ENCODE assay signal across 10 cellular contexts in the genomic region with DNA sequence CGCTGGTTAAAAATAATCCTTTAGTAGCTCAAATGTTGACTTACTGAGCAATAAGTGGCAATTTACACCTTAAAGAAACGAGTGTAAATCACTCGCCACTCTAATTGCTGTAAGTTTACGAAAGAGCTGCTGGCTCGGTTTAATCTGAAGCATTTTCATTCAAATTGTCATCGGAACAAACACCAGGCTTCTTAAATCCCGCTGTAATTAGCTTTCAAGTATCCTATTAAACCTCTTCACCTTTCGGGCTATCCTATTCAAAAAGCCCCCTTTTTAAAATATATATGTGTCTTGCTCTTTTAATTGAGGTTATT. TPM values are rescaled to one million over a fixed set of nuclear protein-coding genes. Genes with fewer than 3 reads are reported as not detected.
A peak's percentile ranks its signal among the peaks of the same experiment; 100 is the strongest.
DNase-seq lines count a peak whose midpoint lies in the region; ATAC-seq, FAIRE-seq and TF ChIP-seq lines count a peak whose summit lies in the region.
"Had no signal": no experiment of that assay in that cellular context is flagged by ENCODE, and none has a peak within 500 bp of the region (broad histone marks: within the 10 kb centered on the region; RNA-seq: fewer than 3 reads in every experiment).

No MANE protein-coding gene starts in this region.

- DNase-seq in A549 (ENCODE audit: low read depth in 1 of 2, low spot score in 1 of 2) (peak in 1 of 2 experiments; percentile 7), astrocyte (ENCODE audit: low read depth) (peak; percentile 9), mesothelial cell of epicardium (ENCODE audit: low spot score in 2 of 2, unreplicated experiment in 2 of 2) (no peak), GM12891 (ENCODE audit: insufficient read length, low spot score) (no peak)
- DNase-seq in stimulated activated CD4-positive, alpha-beta T cell treated with anti-CD3 and anti-CD28 coated beads, Interleukin-4, amount 100 ng/mL, for 4 hours: no peak

- POLR2A ChIA-PET in A549 (lab: Yijun Ruan, JAX): interaction anchor here (0.9 kb wide), 1 partner anchor 37 kb away, joined by 3 read pairs; no protein-coding TSS in a partner anchor

- CTCF ChIA-PET in A549 (lab: Yijun Ruan, JAX): interaction anchor here (0.8 to 1.6 kb wide), 3 partner anchors 17 to 364 kb away, joined by 3 to 5 read pairs (median 4); no protein-coding TSS in a partner anchor

- WGBS in A549 (ENCODE audit: missing lambda C conversion rate): 4% methylated on average over 8 of the region's 8 CpGs

- no peak overlapping the region for H2AFZ ChIP-seq in astrocyte (ENCODE audit: low read depth, low read length)

- H3K4me1 Mint-ChIP-seq in IgD-negative memory B cell (peaks cover 8 to 37% (median 21%) of the 10 kb centered on the region in 3 donors), astrocyte (ENCODE audit: low read depth, unreplicated experiment) (peaks cover 31% of the 10 kb centered on the region), mesothelial cell of epicardium (peaks cover 31% of the 10 kb centered on the region)

- H3K9me3 ChIP-seq in A549 (no peaks in the 10 kb centered on the region), astrocyte (ENCODE audit: insufficient read depth, low read depth, low read length) (peaks cover 4% of the 10 kb centered on the region)

- peaks cover 69% of the 10 kb centered on the region for H3K27me3 Mint-ChIP-seq in IgD-negative memory B cell
- peaks cover 78% of the 10 kb centered on the region for H3K27me3 Mint-ChIP-seq in astrocyte (ENCODE audit: low read depth, unreplicated experiment)
- peaks cover 98% of the 10 kb centered on the region for H3K27me3 Mint-ChIP-seq in mesothelial cell of epicardium (ENCODE audit: low read depth)

- no peaks in the 10 kb centered on the region for H3K36me3 Mint-ChIP-seq in IgD-negative memory B cell
- no peaks in the 10 kb centered on the region for H3K36me3 Mint-ChIP-seq in astrocyte (ENCODE audit: low read depth, unreplicated experiment)
- no peaks in the 10 kb centered on the region for H3K36me3 Mint-ChIP-seq in mesothelial cell of epicardium

- no peaks in the 10 kb centered on the region for H3K36me3 ChIP-seq in astrocyte (ENCODE audit: insufficient read depth, low read length)

- TF ChIP-seq CTCF in A549 (IDR thresholded peaks at IDR 0.05) (no peak), astrocyte (IDR thresholded peaks at IDR 0.05; ENCODE audit: insufficient read depth, low read depth, low read length) (no peak), mesothelial cell of epicardium (IDR thresholded peaks at IDR 0.05; ENCODE audit: unreplicated experiment) (no peak)

- no peaks in the 10 kb centered on the region for H3K79me2 ChIP-seq in astrocyte (ENCODE audit: insufficient read depth, low read length)

- H3K9ac ChIP-seq in astrocyte (ENCODE audit: low read length): no peak overlapping the region

- H3K4me3 ChIP-seq in A549 (peak overlapping the region; percentile 53), astrocyte (ENCODE audit: insufficient read depth, low read depth, low read length) (no peak overlapping the region)

- TF ChIP-seq EP300 in A549 (IDR thresholded peaks at IDR 0.05): no peak

- ATAC-seq in A549: no peak
- ATAC-seq in GM18861 (IDR thresholded peaks at IDR 0.05; ENCODE audit: unreplicated experiment): no peak
- ATAC-seq in GM21619 (IDR thresholded peaks at IDR 0.05; ENCODE audit: unreplicated experiment): no peak

- H3K4me2 ChIP-seq in A549: peak overlapping the region; percentile 92
- H3K4me2 ChIP-seq in astrocyte (ENCODE audit: low read length): peak overlapping the region; percentile 52

- H4K20me1 ChIP-seq in astrocyte (ENCODE audit: insufficient read depth, low read length): no peaks in the 10 kb centered on the region

- H3K4me3 Mint-ChIP-seq in IgD-negative memory B cell: peak overlapping the region; percentile 79 to 94 (median 92)
- peak overlapping the region; percentile 84 for H3K4me3 Mint-ChIP-seq in astrocyte (ENCODE audit: unreplicated experiment)
- peak overlapping the region; percentile 48 for H3K4me3 Mint-ChIP-seq in mesothelial cell of epicardium

- no peak for TF ChIP-seq RAD21 in A549 (conservative IDR thresholded peaks at IDR 0.05 in 1 of 2, IDR thresholded peaks at IDR 0.05 in 1 of 2)

- H3K4me1 ChIP-seq in A549: no peaks in the 10 kb centered on the region; the same call in 2 of the 3 replicates
- H3K4me1 ChIP-seq in astrocyte (ENCODE audit: insufficient read depth, low read length): no peaks in the 10 kb centered on the region

- no peak for TF ChIP-seq POLR2A in A549 (IDR thresholded peaks at IDR 0.05; ENCODE audit: low read length)
- no peak for TF ChIP-seq POLR2A in GM12891 (IDR thresholded peaks at IDR 0.05; ENCODE audit: low read depth, low read length)

- H3K27ac Mint-ChIP-seq in IgD-negative memory B cell: peak overlapping the region in 1 of 3 donors; percentile 89
- peak overlapping the region; percentile 53 for H3K27ac Mint-ChIP-seq in astrocyte (ENCODE audit: unreplicated experiment)
- no peak overlapping the region for H3K27ac Mint-ChIP-seq in mesothelial cell of epicardium

- H3K27me3 ChIP-seq in astrocyte (ENCODE audit: insufficient read depth, low read length): peaks cover 77% of the 10 kb centered on the region

- FAIRE-seq in A549 (lab: Jason Lieb, UNC) (no peak), astrocyte (lab: Jason Lieb, UNC) (no peak), GM12891 (lab: Jason Lieb, UNC) (no peak)
- FAIRE-seq: D721Med had no signal

- peaks cover 4 to 15% (median 6%) of the 10 kb centered on the region in 3 donors for H3K9me3 Mint-ChIP-seq in IgD-negative memory B cell
- H3K9me3 Mint-ChIP-seq in astrocyte (ENCODE audit: unreplicated experiment): no peaks in the 10 kb centered on the region
- H3K9me3 Mint-ChIP-seq in mesothelial cell of epicardium: no peaks in the 10 kb centered on the region

- H3K27ac ChIP-seq in A549: peak overlapping the region; percentile 66 to 80
- H3K27ac ChIP-seq in astrocyte (ENCODE audit: low read depth, low read length): no peak overlapping the region

TF ChIP-seq in A549, 52 proteins besides CTCF, POLR2A, EP300 and RAD21:
- peak; percentile 89; the same call in 1 of the 2 replicates for TF ChIP-seq RNF2 (IDR thresholded peaks at IDR 0.05; ENCODE audit: borderline replicate concordance, low read depth)
- no peak for TF ChIP-seq CHD2 (IDR thresholded peaks at IDR 0.05; ENCODE audit: low read length, partially characterized antibody)
- TF ChIP-seq CBX8 (IDR thresholded peaks at IDR 0.05): 0 out of 2 replicates have a peak, but pooled peaks have one; percentile 60

TF ChIP-seq in GM12891, 5 proteins besides CTCF, POLR2A, EP300 and RAD21:
- TF ChIP-seq SPI1 (IDR thresholded peaks at IDR 0.05; ENCODE audit: low read depth, low read length): no peak
- TF ChIP-seq POU2F2 (IDR thresholded peaks at IDR 0.05; ENCODE audit: low read depth, low read length): no peak
- no peak for TF ChIP-seq TAF1 (IDR thresholded peaks at IDR 0.05; ENCODE audit: low read depth, low read length)
- TF ChIP-seq PAX5 (IDR thresholded peaks at IDR 0.05; ENCODE audit: insufficient read depth, low read length, severe bottlenecking): no peak
- no peak for TF ChIP-seq POLR2AphosphoS5 (IDR thresholded peaks at IDR 0.05; ENCODE audit: low read depth, low read length)

RNA-seq across cellular contexts. Expression of gene LHX8, which starts 1.6 kb away (rescaled TPM):
- polyA plus RNA-seq in A549 (2011; rRNA removed) (7.6 and 9.5 TPM in 2 replicates), A549 (2017; fragmentation: RNase III; extraction: RNeasy Plus Mini Kit Qiagen cat#74134 plus additional on column Dnase treatment) (1.8 to 3.3 TPM (median 3.0 TPM) in 3 replicates), IgD-negative memory B cell (not detected)
- 2.4 and 2.6 TPM in 2 replicates for polyA plus RNA-seq in A549 (2012; cell fraction: cytosol; rRNA removed)
- 2.2 and 3.5 TPM in 2 replicates for polyA plus RNA-seq in A549 (2012; cell fraction: nucleus; rRNA removed)
- polyA minus RNA-seq in A549 (2011; rRNA and poly(A)+ RNA removed): 4.0 and 4.9 TPM in 2 replicates
- total RNA-seq in astrocyte (0.48 and 0.52 TPM in 2 replicates), mesothelial cell of epicardium (0.20 to 0.36 TPM (median 0.20 TPM) in 3 replicates)
- polyA plus RNA-seq in GM12891 (2012; ENCODE audit: low read depth, missing spikeins): not detected
- total RNA-seq: posterior vena cava had no signal
